ENCODE assay signal across 29 cellular contexts in genomic region chr14:29410581-29410980, GRCh38.
"Had no signal": no experiment of that assay in that cellular context is flagged by ENCODE, and none has a peak within 500 bp of the region (broad histone marks: within the 10 kb centered on the region; RNA-seq: fewer than 3 reads in every experiment).

No MANE protein-coding gene starts in this region.

- H3K4me1 ChIP-seq: esophagus squamous epithelium, vagina had no signal

- H3K4me3 ChIP-seq: esophagus squamous epithelium, ovary, thoracic aorta, vagina had no signal

- H3K36me3 ChIP-seq: esophagus squamous epithelium, neutrophil, ovary, thoracic aorta, vagina, WERI-Rb-1 had no signal

- H3K36me3 Mint-ChIP-seq: activated naive CD8-positive, alpha-beta T cell; stimulated activated effector memory CD8-positive, alpha-beta T cell treated with anti-CD3 and anti-CD28 coated beads, Interleukin-12 subunit alpha, Interleukin-12 subunit beta, amount 100 ng/mL, for 72 hours; type B pancreatic cell had no signal

- H3K4me3 Mint-ChIP-seq: activated naive CD8-positive, alpha-beta T cell; central memory CD8-positive, alpha-beta T cell; dendritic cell treated with granulocyte-macrophage colony-stimulating factor and Interleukin-4, amounts not matched to agents 40 ng/mL and 50 ng/mL, for 4 days; nephron; stimulated activated effector memory CD8-positive, alpha-beta T cell treated with anti-CD3 and anti-CD28 coated beads, Interleukin-12 subunit alpha, Interleukin-12 subunit beta, amount 100 ng/mL, for 72 hours; stimulated activated naive CD8-positive, alpha-beta T cell treated with anti-CD3 and anti-CD28 coated beads, Interleukin-15, Interleukin-2, amounts not matched to agents 100 ng/mL and 50 ng/mL, for 24 hours; type B pancreatic cell had no signal

- ATAC-seq: activated CD4-positive, CD25-positive, alpha-beta regulatory T cell treated with anti-CD3 and anti-CD28 coated beads, Interleukin-2, amount 50 U/mL, for 24 hours; left cardiac atrium; left ventricle myocardium superior; sciatic nerve; stimulated activated effector memory CD8-positive, alpha-beta T cell treated with anti-CD3 and anti-CD28 coated beads, Interleukin-12 subunit alpha, Interleukin-12 subunit beta, amount 100 ng/mL, for 72 hours had no signal

- H3K27ac ChIP-seq: esophagus squamous epithelium, neutrophil, ovary, thoracic aorta, vagina, WERI-Rb-1 had no signal

- H3K27ac Mint-ChIP-seq: activated naive CD8-positive, alpha-beta T cell; dendritic cell treated with granulocyte-macrophage colony-stimulating factor and Interleukin-4, amounts not matched to agents 40 ng/mL and 50 ng/mL, for 4 days; nephron; progenitor cell of endocrine pancreas; stimulated activated effector memory CD8-positive, alpha-beta T cell treated with anti-CD3 and anti-CD28 coated beads, Interleukin-12 subunit alpha, Interleukin-12 subunit beta, amount 100 ng/mL, for 72 hours; stimulated activated naive CD8-positive, alpha-beta T cell treated with anti-CD3 and anti-CD28 coated beads, Interleukin-15, Interleukin-2, amounts not matched to agents 100 ng/mL and 50 ng/mL, for 24 hours; type B pancreatic cell had no signal

- H3K27me3 ChIP-seq: esophagus squamous epithelium, neutrophil, ovary, vagina had no signal

- H3K4me1 Mint-ChIP-seq: central memory CD8-positive, alpha-beta T cell; nephron; stimulated activated effector memory CD8-positive, alpha-beta T cell treated with anti-CD3 and anti-CD28 coated beads, Interleukin-12 subunit alpha, Interleukin-12 subunit beta, amount 100 ng/mL, for 72 hours had no signal

- DNase-seq: activated CD4-positive, alpha-beta T cell treated with anti-CD3 and anti-CD28 coated beads for 48 hours; activated CD4-positive, alpha-beta T cell treated with anti-CD3 and anti-CD28 coated beads, Interleukin-2, amount 50 U/mL, for 48 hours; activated CD8-positive, alpha-beta memory T cell treated with anti-CD3 and anti-CD28 coated beads for 24 hours; activated effector memory CD4-positive, alpha-beta T cell treated with Interleukin-2 at 50 U/mL for 16 hours; activated naive CD4-positive, alpha-beta T cell treated with Interleukin-2 at 50 U/mL for 16 hours; anterior cingulate cortex; esophagus squamous epithelium; foreskin melanocyte; left cardiac atrium; left ventricle myocardium superior; mammary epithelial cell; ovary; retina; small intestine; stimulated activated CD4-positive, alpha-beta T cell treated with anti-CD3 and anti-CD28 coated beads, Interleukin-4, amount 100 ng/mL, for 24 hours; WERI-Rb-1 had no signal

- H3K27me3 Mint-ChIP-seq: activated naive CD8-positive, alpha-beta T cell; central memory CD8-positive, alpha-beta T cell; dendritic cell treated with granulocyte-macrophage colony-stimulating factor and Interleukin-4, amounts not matched to agents 40 ng/mL and 50 ng/mL, for 4 days; progenitor cell of endocrine pancreas; stimulated activated naive CD8-positive, alpha-beta T cell treated with anti-CD3 and anti-CD28 coated beads, Interleukin-15, Interleukin-2, amounts not matched to agents 100 ng/mL and 50 ng/mL, for 24 hours; type B pancreatic cell had no signal

- H3K9me3 ChIP-seq: neutrophil, ovary, vagina had no signal
